12 cellular contexts compared by ENCODE assay signal in genomic region chr3:157051055-157051454, GRCh38.
"Had no signal": no experiment of that assay in that cellular context is flagged by ENCODE, and none has a peak within 500 bp of the region (broad histone marks: within the 10 kb centered on the region; RNA-seq: fewer than 3 reads in every experiment).

No MANE protein-coding gene starts in this region.

- ATAC-seq: activated CD8-positive, alpha-beta memory T cell treated with anti-CD3 and anti-CD28 coated beads, Interleukin-2, amount 10 ng/mL, durations not matched to agents 7 days and 5 days; lower lobe of right lung had no signal

- H3K4me1 ChIP-seq: lower lobe of right lung, tibial nerve, vagina had no signal

- DNase-seq: activated CD4-positive, alpha-beta T cell treated with anti-CD3 and anti-CD28 coated beads, Interleukin-2, amount 50 U/mL, for 4 hours; activated CD4-positive, CD25-positive, alpha-beta regulatory T cell treated with anti-CD3 and anti-CD28 coated beads, Interleukin-2, amount 50 U/mL, for 72 hours; activated CD8-positive, alpha-beta memory T cell treated with anti-CD3 and anti-CD28 coated beads, Interleukin-2, amount 10 ng/mL, durations not matched to agents 7 days and 5 days; activated effector memory CD4-positive, alpha-beta T cell treated with Interleukin-2 at 50 U/mL for 16 hours; activated T-cell treated with anti-CD3 and anti-CD28 coated beads, Interleukin-2, amount 50 U/mL, for 24 hours; lower lobe of right lung; ovary had no signal

- H3K9me3 ChIP-seq: lower lobe of right lung, ovary, tibial nerve, vagina had no signal

- H3K27me3 ChIP-seq: ovary, tibial nerve, vagina had no signal

- H3K36me3 ChIP-seq: lower lobe of right lung, ovary, tibial nerve, vagina had no signal

- H3K4me1 Mint-ChIP-seq: activated CD8-positive, alpha-beta memory T cell treated with anti-CD3 and anti-CD28 coated beads, Interleukin-2, amount 10 ng/mL, durations not matched to agents 7 days and 5 days; mesothelial cell of epicardium had no signal

- H3K27ac ChIP-seq: lower lobe of right lung, ovary, tibial nerve, vagina had no signal

- H3K4me3 ChIP-seq: lower lobe of right lung, ovary, tibial nerve, vagina had no signal

- H3K36me3 Mint-ChIP-seq: activated CD8-positive, alpha-beta memory T cell treated with anti-CD3 and anti-CD28 coated beads, Interleukin-2, amount 10 ng/mL, durations not matched to agents 7 days and 5 days; activated naive CD8-positive, alpha-beta T cell; mesothelial cell of epicardium had no signal

- H3K9me3 Mint-ChIP-seq: activated T-cell treated with anti-CD3 and anti-CD28 coated beads, Interleukin-2, amount 50 U/mL, for 24 hours; mesothelial cell of epicardium; neural crest cell had no signal

- H3K4me3 Mint-ChIP-seq: activated CD8-positive, alpha-beta memory T cell treated with anti-CD3 and anti-CD28 coated beads, Interleukin-2, amount 10 ng/mL, durations not matched to agents 7 days and 5 days; activated naive CD8-positive, alpha-beta T cell; activated T-cell treated with anti-CD3 and anti-CD28 coated beads, Interleukin-2, amount 50 U/mL, for 24 hours; mesothelial cell of epicardium; neural crest cell had no signal

- H3K27ac Mint-ChIP-seq: activated CD8-positive, alpha-beta memory T cell treated with anti-CD3 and anti-CD28 coated beads, Interleukin-2, amount 10 ng/mL, durations not matched to agents 7 days and 5 days; activated naive CD8-positive, alpha-beta T cell; activated T-cell treated with anti-CD3 and anti-CD28 coated beads, Interleukin-2, amount 50 U/mL, for 24 hours; mesothelial cell of epicardium had no signal
